Comparison of ENCODE assay signal across 23 cellular contexts in genomic region chr7:36066021-36066664, GRCh38.
DNase-seq lines count a peak whose midpoint lies in the region; ATAC-seq, FAIRE-seq and TF ChIP-seq lines count a peak whose summit lies in the region.
"Had no signal": no experiment of that assay in that cellular context is flagged by ENCODE, and none has a peak within 500 bp of the region (broad histone marks: within the 10 kb centered on the region; RNA-seq: fewer than 3 reads in every experiment).

No MANE protein-coding gene starts in this region.

- H3K4me2 ChIP-seq in HepG2 (ENCODE audit: low read depth, low read length) (no peak overlapping the region), mammary epithelial cell (ENCODE audit: insufficient read depth, low read depth, low read length) (no peak overlapping the region)
- H3K4me2 ChIP-seq: A549; BLaER1 treated with 17β-estradiol and CSF1 and Interleukin-3, amounts not matched to agents 10 nM and 100 nM had no signal

- CTCF ChIA-PET in HepG2 (lab: Yijun Ruan, JAX; ENCODE audit: low intra/inter-chr PET ratio, low total read pairs) (no interaction called here), mammary epithelial cell (lab: Charles Lee; ENCODE audit: low non-redundant PET) (no interaction called here)

- DNase-seq in HepG2 (ENCODE audit: low spot score) (no peak), left lobe of liver (ENCODE audit: low spot score) (no peak), pancreas (peak in 2 of 6 donors; percentile 16 to 26), testis (peak; percentile 33), mammary epithelial cell (no peak), NCI-H128 (lab: John Stamatoyannopoulos, UW; ENCODE audit: unreplicated experiment) (no peak), NCI-H524 (lab: John Stamatoyannopoulos, UW) (no peak)
- DNase-seq: AML-193; Caco-2; Calu3; CD4-positive, alpha-beta T cell; CD8-positive, alpha-beta T cell; DMS79 treated with DMSO at 0.1 percent for 48 hours; GF-D8 had no signal

- H3K79me2 ChIP-seq in HepG2 (ENCODE audit: insufficient read depth, low read length) = no peaks in the 10 kb centered on the region
- H3K79me2 ChIP-seq in mammary epithelial cell (ENCODE audit: insufficient read depth, low read length) = no peaks in the 10 kb centered on the region

- H3K27me3 ChIP-seq in liver (ENCODE audit: control insufficient read depth in 4 of 4, insufficient read depth in 4 of 4, low read length in 3 of 4) (no peaks in the 10 kb centered on the region), HepG2 (ENCODE audit: control insufficient read depth in 1 of 2, insufficient read depth in 2 of 2, low read length in 2 of 2) (peaks cover 0 to 2% of the 10 kb centered on the region in 2 experiments; a peak in 1 of 5 replicates), pancreas (no peaks in the 10 kb centered on the region), testis (no peaks in the 10 kb centered on the region), mammary epithelial cell (ENCODE audit: insufficient read depth, low read length) (no peaks in the 10 kb centered on the region)
- H3K27me3 ChIP-seq: BLaER1 treated with 17β-estradiol and CSF1 and Interleukin-3, amounts not matched to agents 10 nM and 100 nM had no signal

- TF ChIP-seq RAD21 in liver (IDR thresholded peaks at IDR 0.05) (peak; percentile 9 to 10), HepG2 (CRISPR knock-in tag; IDR thresholded peaks at IDR 0.05) (no peak)

- POLR2A ChIA-PET in HepG2 (lab: Yijun Ruan, JAX) = no interaction called here

- H3K27ac ChIP-seq in liver (ENCODE audit: low read depth in 1 of 2, low read length in 2 of 2) (no peak overlapping the region), HepG2 (ENCODE audit: extremely low read length, insufficient read depth, low read length) (no peak overlapping the region), pancreas (no peak overlapping the region), testis (no peak overlapping the region), mammary epithelial cell (ENCODE audit: insufficient read depth, low read depth, low read length) (no peak overlapping the region)
- H3K27ac ChIP-seq: 22Rv1; A549; BLaER1 treated with 17β-estradiol and CSF1 and Interleukin-3, amounts not matched to agents 10 nM and 100 nM; C4-2B had no signal

- dilution Hi-C loops in mammary epithelial cell (cut with HindIII; ENCODE audit: low sequenced_read_pairs) = loop anchor here (5.0 kb wide), 1 partner anchor 84 kb away; no protein-coding TSS in a partner anchor

- in situ Hi-C loops in HepG2 (cut with HindIII; ENCODE audit: extremely low pct_ligation_motif_present, low pct_unique_long_range_greater_than_20kb) (no loop called here), mammary epithelial cell (cut with MboI; ENCODE audit: low sequenced_read_pairs in 2 of 2) (no loop called here)

- H3K36me3 ChIP-seq in liver (ENCODE audit: control insufficient read depth in 4 of 4, insufficient read depth in 3 of 4, low read depth in 1 of 4, low read length in 3 of 4) (no peaks in the 10 kb centered on the region), HepG2 (replicated peaks in 1 of 2; ENCODE audit: control insufficient read depth in 1 of 2, insufficient read depth in 2 of 2, low read length in 2 of 2) (no peaks in the 10 kb centered on the region), pancreas (no peaks in the 10 kb centered on the region), testis (ENCODE audit: low read depth, missing control alignments) (no peaks in the 10 kb centered on the region), mammary epithelial cell (ENCODE audit: insufficient read depth, low read length) (no peaks in the 10 kb centered on the region)
- H3K36me3 ChIP-seq: BLaER1 treated with 17β-estradiol and CSF1 and Interleukin-3, amounts not matched to agents 10 nM and 100 nM had no signal

- H3K4me1 ChIP-seq in liver (ENCODE audit: control insufficient read depth in 4 of 4, insufficient read depth in 4 of 4, low read length in 3 of 4) = peaks cover 0 to 8% (median 3%) of the 10 kb centered on the region in 4 donors
- no peaks in the 10 kb centered on the region for H3K4me1 ChIP-seq in HepG2 (ENCODE audit: insufficient read depth, low read length)
- no peaks in the 10 kb centered on the region for H3K4me1 ChIP-seq in pancreas
- H3K4me1 ChIP-seq in testis = peaks cover 17% of the 10 kb centered on the region
- H3K4me1 ChIP-seq in mammary epithelial cell (ENCODE audit: insufficient read depth, low read length) = no peaks in the 10 kb centered on the region
- H3K4me1 ChIP-seq: A549; BLaER1 treated with 17β-estradiol and CSF1 and Interleukin-3, amounts not matched to agents 10 nM and 100 nM; Caco-2 had no signal

- FAIRE-seq in HepG2 (lab: Jason Lieb, UNC) (no peak), pancreas (lab: Jason Lieb, UNC) (no peak)
- FAIRE-seq: A549, D721Med, G401.6, GM12891, GM19239 had no signal

- BruUV-seq in HepG2 (replicated peaks; lab: Mats Ljungman, UMichigan) = no TSS peak
- BruUV-seq in mammary epithelial cell (replicated peaks; lab: Mats Ljungman, UMichigan) = no TSS peak

- H3K9ac ChIP-seq in liver (ENCODE audit: low read depth in 1 of 2, low read length in 2 of 2) = no peak overlapping the region
- no peak overlapping the region for H3K9ac ChIP-seq in HepG2 (ENCODE audit: insufficient read depth, low read depth, low read length)
- no peak overlapping the region for H3K9ac ChIP-seq in mammary epithelial cell (ENCODE audit: insufficient read depth, low read length)
- H3K9ac ChIP-seq: BLaER1 treated with 17β-estradiol and CSF1 and Interleukin-3, amounts not matched to agents 10 nM and 100 nM had no signal

- ATAC-seq in HepG2 (no peak), left lobe of liver (peak; percentile 78), pancreas (peak; percentile 56 to 87 (median 74))
- ATAC-seq: A549; CD8-positive, alpha-beta T cell had no signal

- H3K4me3 ChIP-seq in liver (ENCODE audit: low read depth in 1 of 3, low read length in 3 of 3) (no peak overlapping the region), HepG2 (replicated peaks in 1 of 3; ENCODE audit: insufficient read depth in 1 of 3, low read depth in 2 of 3, low read length in 3 of 3) (no peak overlapping the region), pancreas (no peak overlapping the region), testis (no peak overlapping the region), mammary epithelial cell (replicated peaks in 1 of 3; ENCODE audit: insufficient read depth in 1 of 3, low read depth in 2 of 3, low read length in 3 of 3) (no peak overlapping the region)
- H3K4me3 ChIP-seq: A549; BLaER1 treated with 17β-estradiol and CSF1 and Interleukin-3, amounts not matched to agents 10 nM and 100 nM had no signal

- H3K9me3 ChIP-seq in liver (ENCODE audit: control insufficient read depth in 4 of 4, low read length in 3 of 4) = no peaks in the 10 kb centered on the region
- H3K9me3 ChIP-seq in HepG2 (ENCODE audit: low read length) = no peaks in the 10 kb centered on the region
- no peaks in the 10 kb centered on the region for H3K9me3 ChIP-seq in pancreas
- no peaks in the 10 kb centered on the region for H3K9me3 ChIP-seq in testis
- no peaks in the 10 kb centered on the region for H3K9me3 ChIP-seq in mammary epithelial cell (replicated peaks; ENCODE audit: insufficient read depth, low read length)
- H3K9me3 ChIP-seq: A549 had no signal

- intact Hi-C loops in HepG2 (cut with micrococcal nuclease; ENCODE audit: unreplicated experiment) (no loop called here), pancreas (cut with DNase I) (no loop called here), testis (cut with DNase I; ENCODE audit: low total_unique reads) (no loop called here), mammary epithelial cell (cut with micrococcal nuclease) (no loop called here)

- no peak overlapping the region for H2AFZ ChIP-seq in HepG2 (ENCODE audit: low read length)
- H2AFZ ChIP-seq in mammary epithelial cell (ENCODE audit: low read depth, low read length) = no peak overlapping the region

- 35% methylated on average over 7 of the region's 7 CpGs for whole genome bisulfite sequencing in liver
- WGBS in HepG2 (ENCODE audit: low lambda C conversion rate) = 46% methylated on average over 7 of the region's 7 CpGs
- WGBS in pancreas, 2 donors = 16 to 17% methylated on average over 7 of the region's 7 CpGs
- WGBS in testis, 2 donors = 31 to 36% methylated on average over 7 of the region's 7 CpGs
- WGBS in mammary epithelial cell (ENCODE audit: low coverage, missing lambda C conversion rate) = 80% methylated on average over 7 of the region's 7 CpGs

- TF ChIP-seq CTCF in liver (IDR thresholded peaks at IDR 0.05; ENCODE audit: low read depth, low read length, missing input control) (no peak), HepG2 (CRISPR knock-in tag; IDR thresholded peaks at IDR 0.05) (no peak), pancreas (IDR thresholded peaks at IDR 0.05) (no peak), testis (IDR thresholded peaks at IDR 0.05) (no peak), mammary epithelial cell (conservative IDR thresholded peaks at IDR 0.05 in 1 of 2, IDR thresholded peaks at IDR 0.05 in 1 of 2; ENCODE audit: extremely low read depth in 1 of 2, insufficient read depth in 1 of 2, low read depth in 1 of 2, low read length in 2 of 2) (no peak)

- TF ChIP-seq POLR2A in HepG2 (IDR thresholded peaks at IDR 0.05; ENCODE audit: insufficient read depth in 1 of 2, low read depth in 2 of 2, low read length in 2 of 2) (no peak), testis (IDR thresholded peaks at IDR 0.05) (no peak)

- TF ChIP-seq EP300 in HepG2 (IDR thresholded peaks at IDR 0.05; ENCODE audit: low read depth in 2 of 2, low read length in 2 of 2) = no peak
- TF ChIP-seq EP300 in HepG2 (CRISPR knock-in tag; IDR thresholded peaks at IDR 0.05; ENCODE audit: borderline replicate concordance) = no peak

- H4K20me1 ChIP-seq in HepG2 (ENCODE audit: insufficient read depth, low read length) (no peaks in the 10 kb centered on the region), mammary epithelial cell (ENCODE audit: insufficient read depth, low read length) (no peaks in the 10 kb centered on the region)
- H4K20me1 ChIP-seq: BLaER1 treated with 17β-estradiol and CSF1 and Interleukin-3, amounts not matched to agents 10 nM and 100 nM had no signal

TF ChIP-seq in liver, 16 proteins besides CTCF, POLR2A, EP300 and RAD21 (continues in another document):
- TF ChIP-seq FOXA2 (IDR thresholded peaks at IDR 0.05) (no peak), RXRA (IDR thresholded peaks at IDR 0.05) (peak in 1 of 2 donors; percentile 34), GABPA (IDR thresholded peaks at IDR 0.05 in 1 of 2, conservative IDR thresholded peaks at IDR 0.05 in 1 of 2) (no peak), HNF4A (conservative IDR thresholded peaks at IDR 0.05) (peak; percentile 30 to 32)

TF ChIP-seq in HepG2, 621 proteins besides CTCF, POLR2A, EP300 and RAD21 (continues in another document):
- no peak for TF ChIP-seq ZFY (CRISPR knock-in tag; IDR thresholded peaks at IDR 0.05)
